Comparison of ENCODE assay signal across 1 cellular context in the genomic region with DNA sequence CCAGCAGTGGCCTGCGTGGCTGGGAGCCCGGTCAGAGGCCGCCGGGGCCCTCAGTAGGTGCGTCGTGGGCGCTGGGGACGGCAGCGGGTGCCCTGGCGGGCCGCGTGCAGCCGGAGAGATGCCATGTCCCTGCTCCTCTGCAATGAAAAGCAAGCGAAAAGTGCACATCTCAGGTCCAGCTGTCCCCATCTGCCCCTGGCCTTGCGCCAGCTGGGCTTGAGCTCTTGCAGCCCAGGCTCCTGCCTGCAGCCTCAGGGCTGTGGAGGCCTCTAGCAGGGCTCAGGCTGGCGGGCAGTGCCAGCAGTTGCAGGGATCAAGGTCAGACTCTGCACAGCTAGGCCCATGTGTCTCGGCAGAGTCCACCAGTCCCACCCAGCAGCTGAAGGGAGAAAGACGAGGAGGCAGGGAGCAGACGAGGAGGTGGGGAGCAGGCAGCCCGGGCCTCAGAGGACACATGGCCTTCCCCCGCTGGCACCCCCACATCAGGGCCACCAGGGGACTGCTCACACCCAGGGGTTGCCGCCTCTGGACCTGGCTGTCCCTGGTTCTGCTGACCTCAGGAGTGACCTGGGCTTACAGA.
TF ChIP-seq lines count a peak whose summit lies in the region.

No MANE protein-coding gene starts in this region.

TF ChIP-seq in K562, 482 proteins besides CTCF, POLR2A, EP300 and RAD21:
- peak; percentile 54; the same call in 1 of the 2 replicates for TF ChIP-seq POLR2G (IDR thresholded peaks at IDR 0.05; ENCODE audit: low read depth, low read length)
- no peak for TF ChIP-seq PHF21A (IDR thresholded peaks at IDR 0.05; ENCODE audit: borderline replicate concordance, low read depth)
- TF ChIP-seq SRSF7 (optimal IDR thresholded peaks at IDR 0.05; ENCODE audit: low read depth, low read length), result no peak
- no peak for TF ChIP-seq ZKSCAN1 (IDR thresholded peaks at IDR 0.05; ENCODE audit: low read depth, low read length)
- TF ChIP-seq, protein P1, sequence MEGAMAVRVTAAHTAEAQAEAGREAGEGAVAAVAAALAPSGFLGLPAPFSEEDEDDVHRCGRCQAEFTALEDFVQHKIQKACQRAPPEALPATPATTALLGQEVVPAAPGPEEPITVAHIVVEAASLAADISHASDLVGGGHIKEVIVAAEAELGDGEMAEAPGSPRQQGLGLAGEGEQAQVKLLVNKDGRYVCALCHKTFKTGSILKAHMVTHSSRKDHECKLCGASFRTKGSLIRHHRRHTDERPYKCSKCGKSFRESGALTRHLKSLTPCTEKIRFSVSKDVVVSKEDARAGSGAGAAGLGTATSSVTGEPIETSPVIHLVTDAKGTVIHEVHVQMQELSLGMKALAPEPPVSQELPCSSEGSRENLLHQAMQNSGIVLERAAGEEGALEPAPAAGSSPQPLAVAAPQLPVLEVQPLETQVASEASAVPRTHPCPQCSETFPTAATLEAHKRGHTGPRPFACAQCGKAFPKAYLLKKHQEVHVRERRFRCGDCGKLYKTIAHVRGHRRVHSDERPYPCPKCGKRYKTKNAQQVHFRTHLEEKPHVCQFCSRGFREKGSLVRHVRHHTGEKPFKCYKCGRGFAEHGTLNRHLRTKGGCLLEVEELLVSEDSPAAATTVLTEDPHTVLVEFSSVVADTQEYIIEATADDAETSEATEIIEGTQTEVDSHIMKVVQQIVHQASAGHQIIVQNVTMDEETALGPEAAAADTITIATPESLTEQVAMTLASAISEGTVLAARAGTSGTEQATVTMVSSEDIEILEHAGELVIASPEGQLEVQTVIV (CRISPR knock-in tag; IDR thresholded peaks at IDR 0.05; ENCODE audit: borderline replicate concordance), result no peak
- no peak for TF ChIP-seq HDGF (IDR thresholded peaks at IDR 0.05)
- TF ChIP-seq, protein P2, sequence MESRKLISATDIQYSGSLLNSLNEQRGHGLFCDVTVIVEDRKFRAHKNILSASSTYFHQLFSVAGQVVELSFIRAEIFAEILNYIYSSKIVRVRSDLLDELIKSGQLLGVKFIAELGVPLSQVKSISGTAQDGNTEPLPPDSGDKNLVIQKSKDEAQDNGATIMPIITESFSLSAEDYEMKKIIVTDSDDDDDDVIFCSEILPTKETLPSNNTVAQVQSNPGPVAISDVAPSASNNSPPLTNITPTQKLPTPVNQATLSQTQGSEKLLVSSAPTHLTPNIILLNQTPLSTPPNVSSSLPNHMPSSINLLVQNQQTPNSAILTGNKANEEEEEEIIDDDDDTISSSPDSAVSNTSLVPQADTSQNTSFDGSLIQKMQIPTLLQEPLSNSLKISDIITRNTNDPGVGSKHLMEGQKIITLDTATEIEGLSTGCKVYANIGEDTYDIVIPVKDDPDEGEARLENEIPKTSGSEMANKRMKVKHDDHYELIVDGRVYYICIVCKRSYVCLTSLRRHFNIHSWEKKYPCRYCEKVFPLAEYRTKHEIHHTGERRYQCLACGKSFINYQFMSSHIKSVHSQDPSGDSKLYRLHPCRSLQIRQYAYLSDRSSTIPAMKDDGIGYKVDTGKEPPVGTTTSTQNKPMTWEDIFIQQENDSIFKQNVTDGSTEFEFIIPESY (CRISPR knock-in tag; IDR thresholded peaks at IDR 0.05), result peak; percentile 42; the same call in 1 of the 2 replicates
